Comparison of ENCODE assay signal across 12 cellular contexts in genomic region chr10:71359364-71360046, GRCh38. TPM values are rescaled to one million over a fixed set of nuclear protein-coding genes. Genes with fewer than 3 reads are reported as not detected.
A peak's percentile ranks its signal among the peaks of the same experiment; 100 is the strongest.
DNase-seq lines count a peak whose midpoint lies in the region; ATAC-seq and FAIRE-seq lines count a peak whose summit lies in the region.
"Had no signal": no experiment of that assay in that cellular context is flagged by ENCODE, and none has a peak within 500 bp of the region (broad histone marks: within the 10 kb centered on the region; RNA-seq: fewer than 3 reads in every experiment).

No MANE protein-coding gene starts in this region.

- H3K9me3 Mint-ChIP-seq in naive thymus-derived CD4-positive, alpha-beta T cell: no peaks in the 10 kb centered on the region

- H3K9me3 ChIP-seq in naive thymus-derived CD4-positive, alpha-beta T cell (ENCODE audit: control insufficient read depth in 2 of 3, low read length in 3 of 3): no peaks in the 10 kb centered on the region
- H3K9me3 ChIP-seq in small intestine (ENCODE audit: control insufficient read depth, low read depth): no peaks in the 10 kb centered on the region

- peaks cover 0 to 4% (median 0%) of the 10 kb centered on the region in 7 donors for H3K4me1 Mint-ChIP-seq in naive thymus-derived CD4-positive, alpha-beta T cell

- DNase-seq in amniotic epithelial cell (ENCODE audit: low read depth): peak; percentile 72
- no peak for DNase-seq in naive thymus-derived CD4-positive, alpha-beta T cell
- DNase-seq in small intestine: no peak
- no peak for DNase-seq in NCI-H1436 (lab: John Stamatoyannopoulos, UW)
- DNase-seq in mesenteric fat pad (ENCODE audit: low spot score): no peak
- DNase-seq in AG08395 (ENCODE audit: low spot score): no peak
- DNase-seq: activated CD4-positive, CD25-positive, alpha-beta regulatory T cell treated with anti-CD3 and anti-CD28 coated beads, Interleukin-2, amount 50 U/mL, for 72 hours; KG1; PC-3; retina had no signal

- H3K27ac ChIP-seq in naive thymus-derived CD4-positive, alpha-beta T cell (ENCODE audit: low read depth, low read length): no peak overlapping the region
- H3K27ac ChIP-seq in small intestine (ENCODE audit: low read depth in 1 of 2, low read length in 1 of 2): peak overlapping the region in 1 of 2 donors; percentile 19

- no peak overlapping the region for H3K4me3 Mint-ChIP-seq in naive thymus-derived CD4-positive, alpha-beta T cell

- H3K27ac Mint-ChIP-seq in naive thymus-derived CD4-positive, alpha-beta T cell: no peak overlapping the region

- POLR2A ChIA-PET in naive thymus-derived CD4-positive, alpha-beta T cell (lab: Charles Lee): interaction anchor here (1.4 kb wide), 1 partner anchor 13 kb away, joined by 3 read pairs; no protein-coding TSS in a partner anchor

- 64 to 77% (median 66%) methylated on average over 9 of the region's 9 CpGs for WGBS in small intestine, 3 donors

- ATAC-seq in GM18498 (IDR thresholded peaks at IDR 0.05; ENCODE audit: unreplicated experiment) (peak; percentile 64), HG02885 (IDR thresholded peaks at IDR 0.05; ENCODE audit: poor library complexity, unreplicated experiment) (peak; percentile 72)
- ATAC-seq in naive thymus-derived CD4-positive, alpha-beta T cell: peak; percentile 67
- ATAC-seq: PC-3 had no signal

- H3K36me3 Mint-ChIP-seq in naive thymus-derived CD4-positive, alpha-beta T cell: peaks cover 0 to 64% (median 22%) of the 10 kb centered on the region in 5 donors

- H3K4me3 ChIP-seq in naive thymus-derived CD4-positive, alpha-beta T cell (ENCODE audit: low read length): no peak overlapping the region
- H3K4me3 ChIP-seq in small intestine (ENCODE audit: low read depth in 1 of 2, low read length in 2 of 2): no peak overlapping the region

- FAIRE-seq in small intestine (lab: Jason Lieb, UNC): no peak

- intact Hi-C loops in naive thymus-derived CD4-positive, alpha-beta T cell (cut with micrococcal nuclease): no loop called here

- no peaks in the 10 kb centered on the region for H3K27me3 Mint-ChIP-seq in naive thymus-derived CD4-positive, alpha-beta T cell

- H3K4me1 ChIP-seq in naive thymus-derived CD4-positive, alpha-beta T cell (ENCODE audit: control insufficient read depth in 2 of 2, insufficient read depth in 2 of 2, low read length in 2 of 2): no peaks in the 10 kb centered on the region
- H3K4me1 ChIP-seq in small intestine (ENCODE audit: control insufficient read depth in 2 of 2, insufficient read depth in 1 of 2, low read depth in 1 of 2, low read length in 1 of 2): no peaks in the 10 kb centered on the region

- H3K27me3 ChIP-seq in naive thymus-derived CD4-positive, alpha-beta T cell (ENCODE audit: control insufficient read depth in 2 of 2, insufficient read depth in 2 of 2, low read length in 2 of 2): no peaks in the 10 kb centered on the region
- H3K27me3 ChIP-seq in small intestine (ENCODE audit: control insufficient read depth in 2 of 2, insufficient read depth in 2 of 2, low read length in 2 of 2): no peaks in the 10 kb centered on the region

- CTCF ChIA-PET in naive thymus-derived CD4-positive, alpha-beta T cell (lab: Charles Lee): no interaction called here

- peaks cover 0 to 68% (median 0%) of the 10 kb centered on the region in 3 experiments for H3K36me3 ChIP-seq in naive thymus-derived CD4-positive, alpha-beta T cell (ENCODE audit: control insufficient read depth in 2 of 3, insufficient read depth in 3 of 3, low read length in 3 of 3)
- H3K36me3 ChIP-seq in small intestine (ENCODE audit: control insufficient read depth in 2 of 2, insufficient read depth in 2 of 2, low read length in 2 of 2): no peaks in the 10 kb centered on the region

RNA-seq across cellular contexts. Expression of gene CDH23, which starts 37.2 kb away (rescaled TPM):
- total RNA-seq in naive thymus-derived CD4-positive, alpha-beta T cell: 10 to 100 TPM in 2 of 5 experiments, 1 to 10 TPM in 3; 3.5 to 18.3 (median 8.1) TPM
- polyA plus RNA-seq in naive thymus-derived CD4-positive, alpha-beta T cell: 1 to 10 TPM; 1.1 to 4.1 TPM
- polyA plus RNA-seq in small intestine: 1 to 10 TPM in 2 of 3 donors, under 1 TPM in 1; 0.89 to 2.5 (median 1.4) TPM
- 9.7 TPM for total RNA-seq in mesenteric fat pad
- total RNA-seq: PC-3 had no signal

RNA-seq across cellular contexts. Expression of gene SLC29A3, which starts 40.4 kb away (rescaled TPM):
- 1 to 10 TPM; 3.5 to 7.2 (median 5.1) TPM for total RNA-seq in naive thymus-derived CD4-positive, alpha-beta T cell
- polyA plus RNA-seq in naive thymus-derived CD4-positive, alpha-beta T cell: 10 to 100 TPM in 1 of 2 donors, 1 to 10 TPM in 1; 4.8 to 11.2 TPM
- 1 to 10 TPM in 2 of 3 donors, under 1 TPM in 1; 0.45 to 4.3 (median 1.1) TPM for polyA plus RNA-seq in small intestine
- total RNA-seq in mesenteric fat pad: 6.9 TPM
